ENCODE assay signal across 1 cellular context in the genomic region with DNA sequence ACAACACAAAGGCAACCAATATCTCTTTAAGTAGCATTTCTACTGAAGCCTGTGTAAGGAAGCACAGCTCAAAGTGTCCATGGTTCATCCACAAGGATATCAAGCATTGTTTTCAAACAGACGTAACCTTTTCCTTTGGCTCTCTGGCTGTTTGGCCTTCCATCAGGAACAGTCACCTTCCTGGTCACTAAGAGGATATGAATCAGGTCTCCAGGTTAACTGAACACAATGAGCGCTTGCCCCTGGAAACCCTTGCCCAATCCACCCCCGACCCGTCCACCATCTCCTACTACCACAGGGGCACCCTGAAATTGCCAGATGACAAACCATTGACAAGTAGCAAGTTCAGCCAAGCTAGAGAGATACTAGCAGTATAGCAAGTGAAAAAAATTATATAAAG.
TF ChIP-seq lines count a peak whose summit lies in the region.

No MANE protein-coding gene starts in this region.

TF ChIP-seq in SK-N-SH treated with all-trans-retinoic acid at 6 μM for 48 hours, 23 proteins besides CTCF, POLR2A, EP300 and RAD21 (continued from another document):
- TF ChIP-seq, protein P1, sequence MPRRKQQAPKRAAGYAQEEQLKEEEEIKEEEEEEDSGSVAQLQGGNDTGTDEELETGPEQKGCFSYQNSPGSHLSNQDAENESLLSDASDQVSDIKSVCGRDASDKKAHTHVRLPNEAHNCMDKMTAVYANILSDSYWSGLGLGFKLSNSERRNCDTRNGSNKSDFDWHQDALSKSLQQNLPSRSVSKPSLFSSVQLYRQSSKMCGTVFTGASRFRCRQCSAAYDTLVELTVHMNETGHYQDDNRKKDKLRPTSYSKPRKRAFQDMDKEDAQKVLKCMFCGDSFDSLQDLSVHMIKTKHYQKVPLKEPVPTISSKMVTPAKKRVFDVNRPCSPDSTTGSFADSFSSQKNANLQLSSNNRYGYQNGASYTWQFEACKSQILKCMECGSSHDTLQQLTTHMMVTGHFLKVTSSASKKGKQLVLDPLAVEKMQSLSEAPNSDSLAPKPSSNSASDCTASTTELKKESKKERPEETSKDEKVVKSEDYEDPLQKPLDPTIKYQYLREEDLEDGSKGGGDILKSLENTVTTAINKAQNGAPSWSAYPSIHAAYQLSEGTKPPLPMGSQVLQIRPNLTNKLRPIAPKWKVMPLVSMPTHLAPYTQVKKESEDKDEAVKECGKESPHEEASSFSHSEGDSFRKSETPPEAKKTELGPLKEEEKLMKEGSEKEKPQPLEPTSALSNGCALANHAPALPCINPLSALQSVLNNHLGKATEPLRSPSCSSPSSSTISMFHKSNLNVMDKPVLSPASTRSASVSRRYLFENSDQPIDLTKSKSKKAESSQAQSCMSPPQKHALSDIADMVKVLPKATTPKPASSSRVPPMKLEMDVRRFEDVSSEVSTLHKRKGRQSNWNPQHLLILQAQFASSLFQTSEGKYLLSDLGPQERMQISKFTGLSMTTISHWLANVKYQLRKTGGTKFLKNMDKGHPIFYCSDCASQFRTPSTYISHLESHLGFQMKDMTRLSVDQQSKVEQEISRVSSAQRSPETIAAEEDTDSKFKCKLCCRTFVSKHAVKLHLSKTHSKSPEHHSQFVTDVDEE (CRISPR knock-in tag; IDR thresholded peaks at IDR 0.05), result no peak
- no peak for TF ChIP-seq ZFP30 (CRISPR knock-in tag; IDR thresholded peaks at IDR 0.05)
- TF ChIP-seq ZNF70 (CRISPR knock-in tag; IDR thresholded peaks at IDR 0.05), result no peak
- TF ChIP-seq, protein P2, sequence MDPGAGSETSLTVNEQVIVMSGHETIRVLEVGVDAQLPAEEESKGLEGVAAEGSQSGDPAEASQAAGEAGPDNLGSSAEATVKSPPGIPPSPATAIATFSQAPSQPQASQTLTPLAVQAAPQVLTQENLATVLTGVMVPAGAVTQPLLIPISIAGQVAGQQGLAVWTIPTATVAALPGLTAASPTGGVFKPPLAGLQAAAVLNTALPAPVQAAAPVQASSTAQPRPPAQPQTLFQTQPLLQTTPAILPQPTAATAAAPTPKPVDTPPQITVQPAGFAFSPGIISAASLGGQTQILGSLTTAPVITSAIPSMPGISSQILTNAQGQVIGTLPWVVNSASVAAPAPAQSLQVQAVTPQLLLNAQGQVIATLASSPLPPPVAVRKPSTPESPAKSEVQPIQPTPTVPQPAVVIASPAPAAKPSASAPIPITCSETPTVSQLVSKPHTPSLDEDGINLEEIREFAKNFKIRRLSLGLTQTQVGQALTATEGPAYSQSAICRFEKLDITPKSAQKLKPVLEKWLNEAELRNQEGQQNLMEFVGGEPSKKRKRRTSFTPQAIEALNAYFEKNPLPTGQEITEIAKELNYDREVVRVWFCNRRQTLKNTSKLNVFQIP (CRISPR knock-in tag; IDR thresholded peaks at IDR 0.05; ENCODE audit: borderline replicate concordance, low read depth), result no peak
- no peak for TF ChIP-seq ARNTL (CRISPR knock-in tag; IDR thresholded peaks at IDR 0.05; ENCODE audit: borderline replicate concordance, low read depth)
